Comparison of ENCODE assay signal across 9 cellular contexts in the genomic region with DNA sequence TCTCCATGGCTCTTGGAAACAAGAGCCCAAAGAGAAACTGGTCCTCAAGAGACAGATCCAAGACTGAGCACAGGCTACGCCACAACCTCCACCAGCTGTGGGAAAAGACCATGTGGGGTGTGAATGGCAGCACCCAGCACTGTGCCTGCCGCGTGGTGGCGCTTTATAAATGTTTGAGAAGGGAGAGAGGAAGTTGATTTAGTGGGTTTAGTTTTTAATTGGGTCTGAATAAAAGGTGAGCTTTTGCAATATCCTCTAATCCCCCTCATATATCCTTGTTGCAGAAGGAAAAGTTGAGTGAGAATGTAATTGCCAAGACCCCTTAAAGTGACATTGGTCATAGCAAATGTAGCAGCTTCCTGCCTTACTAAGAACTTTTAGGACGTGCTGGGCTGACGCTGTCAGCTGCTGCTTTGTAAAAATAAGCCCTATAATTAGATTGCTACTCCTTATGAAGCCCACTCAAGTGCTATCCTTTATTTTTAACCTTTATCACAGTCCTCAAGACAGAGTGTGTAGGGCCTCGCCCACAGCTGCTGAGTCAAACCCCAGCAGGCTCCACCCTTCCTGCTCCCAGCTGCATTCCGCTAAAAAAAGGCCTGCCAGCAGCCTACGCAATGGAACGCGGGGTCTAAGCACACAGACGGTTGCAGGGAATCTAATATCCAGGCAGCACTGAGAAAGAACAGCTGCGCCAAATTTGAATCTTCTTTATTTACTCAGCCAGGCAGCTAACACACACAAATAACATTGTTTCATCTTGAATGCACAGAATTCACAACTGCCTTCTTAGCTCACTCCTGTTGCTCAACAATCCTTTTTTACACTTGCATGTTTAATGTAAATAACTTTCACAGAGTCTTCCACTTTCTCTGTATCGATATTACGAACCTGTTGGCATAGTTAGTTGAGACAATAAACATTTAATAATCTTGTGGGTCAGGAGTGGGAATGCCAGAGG. TPM values are rescaled to one million over a fixed set of nuclear protein-coding genes. Genes with fewer than 3 reads are reported as not detected.
DNase-seq lines count a peak whose midpoint lies in the region; ATAC-seq, FAIRE-seq and TF ChIP-seq lines count a peak whose summit lies in the region.
"Had no signal": no experiment of that assay in that cellular context is flagged by ENCODE, and none has a peak within 500 bp of the region (broad histone marks: within the 10 kb centered on the region; RNA-seq: fewer than 3 reads in every experiment).

No MANE protein-coding gene starts in this region.

- no peak overlapping the region for H3K27ac ChIP-seq in CD4-positive, alpha-beta T cell (ENCODE audit: low read depth, low read length)
- peak overlapping the region; percentile 71 for H3K27ac ChIP-seq in SJCRH30
- H3K27ac ChIP-seq in pancreas, result peak overlapping the region; percentile 51 to 83 (median 68)

- ATAC-seq in CD4-positive, alpha-beta T cell (ENCODE audit: poor library complexity), result peak; percentile 85
- peak; percentile 70 for ATAC-seq in GM19463 (IDR thresholded peaks at IDR 0.05; ENCODE audit: unreplicated experiment)
- ATAC-seq in pancreas, result peak; percentile 92 to 95 (median 93)

- H3K4me1 ChIP-seq in SJCRH30, result no peaks in the 10 kb centered on the region; the same call in 1 of the 2 replicates
- peaks cover 0 to 28% (median 7%) of the 10 kb centered on the region in 3 donors for H3K4me1 ChIP-seq in pancreas

- CTCF ChIA-PET in CD4-positive, alpha-beta T cell (lab: Charles Lee), result interaction anchor here (0.6 to 3.0 kb wide), 14 partner anchors 9 to 685 kb away, joined by 3 to 16 read pairs (median 4); a partner anchor contains a TSS

- no peaks in the 10 kb centered on the region for H3K36me3 Mint-ChIP-seq in CD4-positive, alpha-beta T cell (ENCODE audit: low read depth)
- H3K36me3 Mint-ChIP-seq in type B pancreatic cell, result no peaks in the 10 kb centered on the region

- no peaks in the 10 kb centered on the region for H3K9me3 Mint-ChIP-seq in CD4-positive, alpha-beta T cell
- H3K9me3 Mint-ChIP-seq in type B pancreatic cell, result no peaks in the 10 kb centered on the region

- peak; percentile 71 for TF ChIP-seq CTCF in CD4-positive, alpha-beta T cell (IDR thresholded peaks at IDR 0.05)
- TF ChIP-seq CTCF in pancreas (IDR thresholded peaks at IDR 0.05) (peak; percentile 29 to 50 (median 44)), type B pancreatic cell (conservative IDR thresholded peaks at IDR 0.05) (peak; percentile 72)

- no peaks in the 10 kb centered on the region for H3K27me3 Mint-ChIP-seq in CD4-positive, alpha-beta T cell
- no peaks in the 10 kb centered on the region for H3K27me3 Mint-ChIP-seq in type B pancreatic cell

- WGBS in pancreas, 2 donors, result 12 to 16% methylated on average over 15 of the region's 15 CpGs

- intact Hi-C loops in CD4-positive, alpha-beta T cell (cut with DNase I, micrococcal nuclease), result loop anchor here (1.0 to 10.0 kb wide), 10 partner anchors 51 to 1315 kb away; no protein-coding TSS in a partner anchor
- intact Hi-C loops in head of caudate nucleus (cut with DNase I), result loop anchor here (2.0 to 5.0 kb wide), 3 partner anchors 48 to 728 kb away; a partner anchor contains a TSS
- intact Hi-C loops in pancreas (cut with DNase I), result no loop called here

- peaks cover 23% of the 10 kb centered on the region for H3K4me1 Mint-ChIP-seq in CD4-positive, alpha-beta T cell (ENCODE audit: low read depth)
- peaks cover 29% of the 10 kb centered on the region for H3K4me1 Mint-ChIP-seq in type B pancreatic cell (ENCODE audit: unreplicated experiment)

- peak overlapping the region; percentile 6 for H3K27ac Mint-ChIP-seq in CD4-positive, alpha-beta T cell
- peak overlapping the region; percentile 85 for H3K27ac Mint-ChIP-seq in type B pancreatic cell

- POLR2A ChIA-PET in CD4-positive, alpha-beta T cell (lab: Charles Lee), result interaction anchor here (0.6 to 2.5 kb wide), 8 partner anchors 46 to 683 kb away, joined by 3 to 21 read pairs (median 5); a partner anchor contains a TSS

- FAIRE-seq in HTR-8/SVneo (lab: Jason Lieb, UNC), result peak; percentile 64
- no peak for FAIRE-seq in pancreas (lab: Jason Lieb, UNC)
- FAIRE-seq: endometrium had no signal

- peak; percentile 44 to 66 (median 55) for DNase-seq in CD4-positive, alpha-beta T cell
- peak; percentile 67 for DNase-seq in HTR-8/SVneo (ENCODE audit: insufficient read length, low spot score)
- peak; percentile 89 to 92 for DNase-seq in SJCRH30
- peak; percentile 71 for DNase-seq in activated naive CD4-positive, alpha-beta T cell treated with anti-CD3 and anti-CD28 coated beads, Interleukin-2, amount 50 U/mL, for 16 hours
- peak; percentile 75 to 98 (median 89) for DNase-seq in head of caudate nucleus
- peak; percentile 79 to 84 (median 82) for DNase-seq in pancreas
- no peak for DNase-seq in type B pancreatic cell (ENCODE audit: extremely low spot score, unreplicated experiment)

- H3K36me3 ChIP-seq in SJCRH30, result no peaks in the 10 kb centered on the region
- no peaks in the 10 kb centered on the region for H3K36me3 ChIP-seq in pancreas

- peak overlapping the region; percentile 44 for H3K4me3 ChIP-seq in SJCRH30
- peak overlapping the region in 2 of 4 donors; percentile 17 to 24 for H3K4me3 ChIP-seq in pancreas

- H3K4me3 Mint-ChIP-seq in CD4-positive, alpha-beta T cell, result peak overlapping the region; percentile 38
- peak overlapping the region; percentile 53 for H3K4me3 Mint-ChIP-seq in type B pancreatic cell

- H3K9me3 ChIP-seq in CD4-positive, alpha-beta T cell (ENCODE audit: control insufficient read depth, low read length), result no peaks in the 10 kb centered on the region
- no peaks in the 10 kb centered on the region for H3K9me3 ChIP-seq in SJCRH30 (replicated peaks)
- H3K9me3 ChIP-seq in pancreas, result no peaks in the 10 kb centered on the region

- no peaks in the 10 kb centered on the region for H3K27me3 ChIP-seq in CD4-positive, alpha-beta T cell (ENCODE audit: control insufficient read depth, insufficient read depth, low read length)
- no peaks in the 10 kb centered on the region for H3K27me3 ChIP-seq in SJCRH30
- no peaks in the 10 kb centered on the region for H3K27me3 ChIP-seq in pancreas

RNA-seq across cellular contexts. Expression of a gene that starts 47.3 kb away (rescaled TPM):
- total RNA-seq in CD4-positive, alpha-beta T cell, result 100 to 1,000 TPM; 101 to 102 TPM
- total RNA-seq in SJCRH30 (2014; rRNA removed; shearing (Covaris generic)), result 259 and 265 TPM in 2 replicates
- 100 to 1,000 TPM in 3 of 6 donors, 10 to 100 TPM in 3; 89.8 to 126 (median 100) TPM for total RNA-seq in pancreas
- 100 to 1,000 TPM; 127 to 129 TPM for polyA plus RNA-seq in pancreas
- 333 and 411 TPM in 2 replicates for total RNA-seq in type B pancreatic cell (ENCODE audit: low replicate concordance)

Comparison
In these comparisons a context has a peak if more than half of its experiments do, and no peak if none do; other contexts are left out.
1. intact Hi-C loops: an anchor here in CD4-positive, alpha-beta T cell (1.0 to 10.0 kb wide) and head of caudate nucleus (2.0 to 5.0 kb wide); none called in pancreas.